ENCODE assay signal across 31 cellular contexts in genomic region chr6:81067057-81067456, GRCh38.
"Had no signal": no experiment of that assay in that cellular context is flagged by ENCODE, and none has a peak within 500 bp of the region (broad histone marks: within the 10 kb centered on the region; RNA-seq: fewer than 3 reads in every experiment).

No MANE protein-coding gene starts in this region.

- H3K4me3 Mint-ChIP-seq: activated B cell treated with CpG ODN at 0.5 μM for 24 hours; activated CD4-positive, alpha-beta T cell treated with anti-CD3 and anti-CD28 coated beads for 36 hours; activated CD8-positive, alpha-beta memory T cell treated with anti-CD3 and anti-CD28 coated beads, Interleukin-2, amount 10 ng/mL, durations not matched to agents 7 days and 5 days; activated CD8-positive, alpha-beta T cell treated with anti-CD3 and anti-CD28 coated beads, Interleukin-2, amount 10 ng/mL, durations not matched to agents 7 days and 5 days; activated naive CD4-positive, alpha-beta T cell treated with anti-CD3 and anti-CD28 coated beads, Interleukin-2, amount 50 U/mL, for 24 hours; activated naive CD8-positive, alpha-beta T cell treated with anti-CD3 and anti-CD28 coated beads, Interleukin-2, amount 50 U/mL, for 24 hours; brain; naive B cell; nephron progenitor cell; T-helper 2 cell treated with Interferon-gamma antibody and Interleukin-4, amounts not matched to agents 5 μg/mL and 100 μg/mL, for 36 hours had no signal

- H3K4me1 ChIP-seq: colonic mucosa, gastrocnemius medialis, pancreas, prostate gland, spleen, suprapubic skin, tibial nerve had no signal

- H3K4me2 ChIP-seq: hepatocyte had no signal

- H3K27ac Mint-ChIP-seq: activated B cell treated with CpG ODN at 0.5 μM for 24 hours; activated CD4-positive, alpha-beta T cell treated with anti-CD3 and anti-CD28 coated beads for 36 hours; activated CD8-positive, alpha-beta memory T cell treated with anti-CD3 and anti-CD28 coated beads, Interleukin-2, amount 10 ng/mL, durations not matched to agents 7 days and 5 days; activated CD8-positive, alpha-beta T cell treated with anti-CD3 and anti-CD28 coated beads, Interleukin-2, amount 10 ng/mL, durations not matched to agents 7 days and 5 days; activated naive CD4-positive, alpha-beta T cell treated with anti-CD3 and anti-CD28 coated beads, Interleukin-2, amount 50 U/mL, for 24 hours; activated naive CD8-positive, alpha-beta T cell treated with anti-CD3 and anti-CD28 coated beads, Interleukin-2, amount 50 U/mL, for 24 hours; activated T-helper 2 cell treated with anti-CD3 and anti-CD28 coated beads, Interferon-gamma antibody, Interleukin-2, Interleukin-4, amounts not matched to agents 10 μg/mL and 5 μg/mL and 100 μg/mL, durations not matched to agents 14 hours and 24 hours and 36 hours; brain; naive B cell; nephron progenitor cell; T-helper 2 cell treated with Interferon-gamma antibody and Interleukin-4, amounts not matched to agents 5 μg/mL and 100 μg/mL, for 36 hours had no signal

- H3K27me3 Mint-ChIP-seq: activated B cell treated with CpG ODN at 0.5 μM for 24 hours; activated CD4-positive, alpha-beta T cell treated with anti-CD3 and anti-CD28 coated beads for 36 hours; activated CD8-positive, alpha-beta memory T cell treated with anti-CD3 and anti-CD28 coated beads, Interleukin-2, amount 10 ng/mL, durations not matched to agents 7 days and 5 days; activated naive CD8-positive, alpha-beta T cell treated with anti-CD3 and anti-CD28 coated beads, Interleukin-2, amount 50 U/mL, for 24 hours; brain; naive B cell had no signal

- DNase-seq: activated B cell treated with CpG ODN at 0.5 μM for 24 hours; activated CD4-positive, alpha-beta T cell treated with anti-CD3 and anti-CD28 coated beads for 36 hours; activated CD8-positive, alpha-beta memory T cell treated with anti-CD3 and anti-CD28 coated beads, Interleukin-2, amount 10 ng/mL, durations not matched to agents 7 days and 5 days; activated CD8-positive, alpha-beta T cell treated with anti-CD3 and anti-CD28 coated beads, Interleukin-2, amount 10 ng/mL, durations not matched to agents 7 days and 5 days; activated naive CD8-positive, alpha-beta T cell treated with anti-CD3 and anti-CD28 coated beads, Interleukin-2, amount 50 U/mL, for 24 hours; activated T-cell treated with anti-CD3 and anti-CD28 coated beads, Interleukin-2, amount 50 U/mL, for 48 hours; aorta; cerebellar nuclear complex; colonic mucosa; dorsolateral prefrontal cortex; effector memory CD4-positive, alpha-beta T cell; gastrocnemius medialis; islet precursor cell; left cardiac atrium; mammary epithelial cell; naive B cell; nephron progenitor cell; pancreas; retina; spleen; stimulated activated naive CD4-positive, alpha-beta T cell had no signal

- H3K4me1 Mint-ChIP-seq: activated B cell treated with CpG ODN at 0.5 μM for 24 hours; activated CD4-positive, alpha-beta T cell treated with anti-CD3 and anti-CD28 coated beads for 36 hours; activated CD8-positive, alpha-beta memory T cell treated with anti-CD3 and anti-CD28 coated beads, Interleukin-2, amount 10 ng/mL, durations not matched to agents 7 days and 5 days; activated naive CD4-positive, alpha-beta T cell treated with anti-CD3 and anti-CD28 coated beads, Interleukin-2, amount 50 U/mL, for 24 hours; activated naive CD8-positive, alpha-beta T cell treated with anti-CD3 and anti-CD28 coated beads, Interleukin-2, amount 50 U/mL, for 24 hours; brain; naive B cell; nephron progenitor cell had no signal

- H2AFZ ChIP-seq: hepatocyte had no signal

- H3K9me3 Mint-ChIP-seq: activated naive CD4-positive, alpha-beta T cell treated with anti-CD3 and anti-CD28 coated beads, Interleukin-2, amount 50 U/mL, for 24 hours; activated T-helper 2 cell treated with anti-CD3 and anti-CD28 coated beads, Interferon-gamma antibody, Interleukin-2, Interleukin-4, amounts not matched to agents 10 μg/mL and 5 μg/mL and 100 μg/mL, durations not matched to agents 14 hours and 24 hours and 36 hours; brain; nephron progenitor cell had no signal

- FAIRE-seq: pancreas had no signal

- H3K36me3 Mint-ChIP-seq: activated CD8-positive, alpha-beta memory T cell treated with anti-CD3 and anti-CD28 coated beads, Interleukin-2, amount 10 ng/mL, durations not matched to agents 7 days and 5 days; activated naive CD4-positive, alpha-beta T cell treated with anti-CD3 and anti-CD28 coated beads, Interleukin-2, amount 50 U/mL, for 24 hours; brain; naive B cell had no signal

- H3K9me3 ChIP-seq: colonic mucosa, gastrocnemius medialis, neutrophil, pancreas, prostate gland, spleen, suprapubic skin had no signal

- H3K27ac ChIP-seq: cardiac muscle cell, colonic mucosa, dorsolateral prefrontal cortex, gastrocnemius medialis, hepatocyte, neutrophil, pancreas, prostate gland, spleen, suprapubic skin, tibial nerve had no signal

- H3K27me3 ChIP-seq: cardiac muscle cell, colonic mucosa, dorsolateral prefrontal cortex, gastrocnemius medialis, hepatocyte, neutrophil, pancreas, spleen, suprapubic skin, tibial nerve had no signal

- H3K4me3 ChIP-seq: cardiac muscle cell, colonic mucosa, dorsolateral prefrontal cortex, gastrocnemius medialis, hepatocyte, pancreas, prostate gland, spleen, suprapubic skin, tibial nerve had no signal

- H3K36me3 ChIP-seq: cardiac muscle cell, colonic mucosa, gastrocnemius medialis, neutrophil, pancreas, prostate gland, spleen, suprapubic skin, tibial nerve had no signal

- H3K79me2 ChIP-seq: hepatocyte had no signal

- ATAC-seq: activated CD4-positive, alpha-beta T cell treated with anti-CD3 and anti-CD28 coated beads for 36 hours; activated CD8-positive, alpha-beta memory T cell treated with anti-CD3 and anti-CD28 coated beads, Interleukin-2, amount 10 ng/mL, durations not matched to agents 7 days and 5 days; activated CD8-positive, alpha-beta T cell treated with anti-CD3 and anti-CD28 coated beads, Interleukin-2, amount 10 ng/mL, durations not matched to agents 7 days and 5 days; activated naive CD8-positive, alpha-beta T cell treated with anti-CD3 and anti-CD28 coated beads, Interleukin-2, amount 50 U/mL, for 24 hours; gastrocnemius medialis; left cardiac atrium; pancreas had no signal
